In the genomic region with DNA sequence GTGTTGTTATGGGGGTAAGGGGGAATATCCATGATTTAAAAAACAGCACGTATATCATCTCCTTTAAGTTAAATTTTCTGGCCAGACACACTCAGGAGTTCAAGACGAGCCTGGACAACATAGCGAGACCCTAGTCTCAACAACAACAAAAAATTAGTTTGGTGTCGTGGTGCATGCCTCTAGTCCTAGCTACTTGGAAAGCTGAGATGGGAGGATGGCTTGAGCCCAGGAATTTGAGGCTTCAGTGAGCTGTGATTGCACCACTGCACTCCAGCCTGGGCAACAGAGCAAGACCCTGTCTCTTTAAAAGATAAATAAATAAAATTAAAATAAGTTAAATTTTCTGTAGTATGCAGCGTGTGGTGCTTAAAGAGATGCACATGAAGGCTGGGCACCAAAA, we compare ENCODE assay signal across 34 cellular contexts.
"Had no signal": no experiment of that assay in that cellular context is flagged by ENCODE, and none has a peak within 500 bp of the region (broad histone marks: within the 10 kb centered on the region; RNA-seq: fewer than 3 reads in every experiment).

No MANE protein-coding gene starts in this region.

- ATAC-seq: activated naive CD4-positive, alpha-beta T cell treated with anti-CD3 and anti-CD28 coated beads, Interleukin-2, amount 50 U/mL, for 72 hours; activated naive CD8-positive, alpha-beta T cell treated with anti-CD3 and anti-CD28 coated beads, Interleukin-2, amount 50 U/mL, for 24 hours; activated T-cell treated with anti-CD3 and anti-CD28 coated beads, Interleukin-2, amount 50 U/mL, for 4 hours; activated T-cell treated with anti-CD3 and anti-CD28 coated beads, Interleukin-2, amount 50 U/mL, for 72 hours; activated T-helper 17 cell treated with anti-CD3 and anti-CD28 coated beads, Interleukin-2, amount 50 U/mL, for 72 hours; body of pancreas had no signal

- H3K36me3 ChIP-seq: adrenal gland, ascending aorta, brain microvascular endothelial cell, breast epithelium, cardiac muscle cell had no signal

- DNase-seq: activated effector memory CD4-positive, alpha-beta T cell treated with anti-CD3 and anti-CD28 coated beads, Interleukin-2, amount 50 U/mL, for 16 hours; activated effector memory CD4-positive, alpha-beta T cell treated with Interleukin-2 at 50 U/mL for 16 hours; activated gamma-delta T cell; activated gamma-delta T cell treated with Interleukin-2 at 50 U/mL for 16 hours; activated naive CD4-positive, alpha-beta T cell; activated naive CD4-positive, alpha-beta T cell treated with anti-CD3 and anti-CD28 coated beads for 36 hours; activated naive CD4-positive, alpha-beta T cell treated with anti-CD3 and anti-CD28 coated beads, Interleukin-2, amount 10 ng/mL, durations not matched to agents 7 days and 5 days; activated naive CD4-positive, alpha-beta T cell treated with anti-CD3 and anti-CD28 coated beads, Interleukin-2, amount 50 U/mL, for 16 hours; activated naive CD4-positive, alpha-beta T cell treated with Interleukin-2 at 50 U/mL for 16 hours; activated naive CD8-positive, alpha-beta T cell treated with anti-CD3 and anti-CD28 coated beads for 36 hours; activated naive CD8-positive, alpha-beta T cell treated with anti-CD3 and anti-CD28 coated beads, Interleukin-2, amount 10 ng/mL, durations not matched to agents 7 days and 5 days; activated naive CD8-positive, alpha-beta T cell treated with anti-CD3 and anti-CD28 coated beads, Interleukin-2, amount 50 U/mL, for 24 hours; activated T-cell treated with anti-CD3 and anti-CD28 coated beads, Interleukin-2, amount 50 U/mL, for 1 hour; activated T-cell treated with anti-CD3 and anti-CD28 coated beads, Interleukin-2, amount 50 U/mL, for 24 hours; activated T-cell treated with anti-CD3 and anti-CD28 coated beads, Interleukin-2, amount 50 U/mL, for 4 hours; activated T-cell treated with anti-CD3 and anti-CD28 coated beads, Interleukin-2, amount 50 U/mL, for 48 hours; activated T-cell treated with anti-CD3 and anti-CD28 coated beads, Interleukin-2, amount 50 U/mL, for 72 hours; adrenal gland; amniotic stem cell; amygdala; anterior cingulate cortex; aorta; body of pancreas; brain microvascular endothelial cell; caudate nucleus; central memory CD4-positive, alpha-beta T cell; cerebellar nuclear complex had no signal

- H3K4me1 ChIP-seq: adrenal gland, ascending aorta, body of pancreas, breast epithelium had no signal

- FAIRE-seq: astrocyte, bronchial epithelial cell had no signal

- H3K4me3 ChIP-seq: adrenal gland, ascending aorta, body of pancreas, breast epithelium, cardiac muscle cell had no signal

- H3K27ac ChIP-seq: adrenal gland, ascending aorta, body of pancreas, brain microvascular endothelial cell, breast epithelium, cardiac muscle cell had no signal

- H3K27me3 ChIP-seq: adrenal gland, ascending aorta, body of pancreas, brain microvascular endothelial cell, cardiac muscle cell had no signal

- H3K9me3 ChIP-seq: adrenal gland, body of pancreas, breast epithelium had no signal
